8 cellular contexts compared by ENCODE assay signal in genomic region chr4:70688795-70689231, GRCh38. TPM values are rescaled to one million over a fixed set of nuclear protein-coding genes. Genes with fewer than 3 reads are reported as not detected.
DNase-seq lines count a peak whose midpoint lies in the region; ATAC-seq and TF ChIP-seq lines count a peak whose summit lies in the region.

No MANE protein-coding gene starts in this region.

- intact Hi-C loops in Right ventricle myocardium superior (cut with DNase I) (loop anchor here (2.0 kb wide), 1 partner anchor 16 kb away; no protein-coding TSS in a partner anchor), cardiac septum (cut with DNase I) (loop anchor here (1.0 to 2.0 kb wide), 3 partner anchors 15 to 304 kb away; partner anchors contain the start of genes DCK and GRSF1), aorta (cut with DNase I) (loop anchor here (2.0 to 10.0 kb wide), 4 partner anchors 16 to 306 kb away; partner anchors contain the start of gene DCK (in 1 of the 2))

- no peak for DNase-seq in Right ventricle myocardium superior
- no peak for DNase-seq in cardiac septum (ENCODE audit: low spot score)
- DNase-seq in choroid plexus epithelial cell (ENCODE audit: low read depth) = no peak
- DNase-seq in mesothelial cell of epicardium (ENCODE audit: low spot score in 2 of 2, unreplicated experiment in 2 of 2) = peak in 1 of 2 experiments; percentile 38
- DNase-seq in aorta = no peak
- DNase-seq in UCSD-AML1 (lab: John Stamatoyannopoulos, UW; ENCODE audit: unreplicated experiment) = no peak
- no peak for DNase-seq in NCI-H2227 (lab: John Stamatoyannopoulos, UW; ENCODE audit: unreplicated experiment)

- H3F3A ChIP-seq in OCI-LY1 (ENCODE audit: insufficient read depth, low read length) = no peaks in the 10 kb centered on the region

- H3K4me1 ChIP-seq in OCI-LY1 (ENCODE audit: insufficient read depth, low read length, severe bottlenecking) (peaks cover 68% of the 10 kb centered on the region), aorta (ENCODE audit: control insufficient read depth in 1 of 2, insufficient read depth in 2 of 2, low read length in 2 of 2) (peaks cover 0 to 5% of the 10 kb centered on the region in 2 donors)

- peak overlapping the region; percentile 98 for H3K27ac Mint-ChIP-seq in mesothelial cell of epicardium

- H3K27ac ChIP-seq in OCI-LY1 (ENCODE audit: low read depth, low read length, poor library complexity, severe bottlenecking) (peak overlapping the region; percentile 94), aorta (ENCODE audit: low read depth in 1 of 2, low read length in 2 of 2) (peak overlapping the region in 1 of 2 donors; percentile 49)

- H2AFZ ChIP-seq in OCI-LY1 (ENCODE audit: low read length) = no peak overlapping the region

- H3K36me3 ChIP-seq in OCI-LY1 (ENCODE audit: insufficient read depth, low read length) (peaks cover 36% of the 10 kb centered on the region), aorta (ENCODE audit: control insufficient read depth in 1 of 2, insufficient read depth in 2 of 2, low read length in 1 of 2) (no peaks in the 10 kb centered on the region)

- no peaks in the 10 kb centered on the region for H4K20me1 ChIP-seq in OCI-LY1 (ENCODE audit: insufficient read depth, low read length)

- H3K9me3 ChIP-seq in OCI-LY1 (ENCODE audit: low read length) = no peaks in the 10 kb centered on the region
- H3K9me3 ChIP-seq in aorta (ENCODE audit: control insufficient read depth, low read length) = no peaks in the 10 kb centered on the region

- no peak for TF ChIP-seq CTCF in OCI-LY1 (IDR thresholded peaks at IDR 0.05; ENCODE audit: low read length)
- no peak for TF ChIP-seq CTCF in choroid plexus epithelial cell (conservative IDR thresholded peaks at IDR 0.05; ENCODE audit: low read depth, low read length)
- no peak for TF ChIP-seq CTCF in mesothelial cell of epicardium (IDR thresholded peaks at IDR 0.05; ENCODE audit: unreplicated experiment)

- WGBS in aorta, 2 donors = 1% methylated on average over 19 of the region's 19 CpGs

- H3K4me3 Mint-ChIP-seq in mesothelial cell of epicardium = peak overlapping the region; percentile 95

- peak overlapping the region; percentile 92 for H3K4me2 ChIP-seq in OCI-LY1 (ENCODE audit: low read length)

- ATAC-seq in Right ventricle myocardium superior (ENCODE audit: poor library complexity) = peak; percentile 2
- ATAC-seq in aorta (ENCODE audit: low FRiP score) = peak; percentile 15

- H3K4me3 ChIP-seq in OCI-LY1 (ENCODE audit: low read depth, low read length, poor library complexity, severe bottlenecking) = peak overlapping the region; percentile 95
- H3K4me3 ChIP-seq in choroid plexus epithelial cell (ENCODE audit: low read depth, low read length) = peak overlapping the region; percentile 99
- H3K4me3 ChIP-seq in aorta (ENCODE audit: low read length in 2 of 2) = peak overlapping the region; percentile 65 to 79

- H3K36me3 Mint-ChIP-seq in mesothelial cell of epicardium = peaks cover 5% of the 10 kb centered on the region

- no peaks in the 10 kb centered on the region for H3K9me2 ChIP-seq in OCI-LY1 (ENCODE audit: low read depth, low read length)

- H3K27me3 Mint-ChIP-seq in mesothelial cell of epicardium (ENCODE audit: low read depth) = no peaks in the 10 kb centered on the region

- H3K9me3 Mint-ChIP-seq in mesothelial cell of epicardium = no peaks in the 10 kb centered on the region

- peaks cover 33% of the 10 kb centered on the region for H3K4me1 Mint-ChIP-seq in mesothelial cell of epicardium

- H3K27me3 ChIP-seq in OCI-LY1 (ENCODE audit: insufficient read depth, low read length) (no peaks in the 10 kb centered on the region), aorta (ENCODE audit: control insufficient read depth in 1 of 2, insufficient read depth in 2 of 2, low read length in 1 of 2) (no peaks in the 10 kb centered on the region)

- H3K79me2 ChIP-seq in OCI-LY1 (ENCODE audit: insufficient read depth, low read length) = peaks cover 47% of the 10 kb centered on the region

- H3K9ac ChIP-seq in OCI-LY1 (ENCODE audit: low read length) = peak overlapping the region; percentile 96

RNA-seq across cellular contexts. Expression of gene UTP3, which starts 0.5 kb away (rescaled TPM):
- total RNA-seq in Right ventricle myocardium superior (15.0 TPM), cardiac septum (22.8 TPM), mesothelial cell of epicardium (28.0 to 30.4 TPM (median 29.6 TPM) in 3 replicates), aorta (10 to 100 TPM; 22.0 to 25.0 TPM)
- 10 to 100 TPM; 17.6 to 22.9 TPM for polyA plus RNA-seq in aorta

RNA-seq across cellular contexts. Expression of gene JCHAIN, which starts 22.5 kb away (rescaled TPM):
- total RNA-seq in Right ventricle myocardium superior (4.4 TPM), cardiac septum (1.5 TPM), mesothelial cell of epicardium (0.16 to 0.47 TPM (median 0.18 TPM) in 3 replicates), aorta (10 to 100 TPM in 1 of 2 donors, 1 to 10 TPM in 1; 8.0 to 33.8 TPM)
- 10 to 100 TPM in 1 of 2 donors, 1 to 10 TPM in 1; 2.7 to 23.3 TPM for polyA plus RNA-seq in aorta

RNA-seq across cellular contexts. Expression of gene RUFY3, which starts 33.0 kb away (rescaled TPM):
- total RNA-seq in Right ventricle myocardium superior (19.4 TPM), cardiac septum (26.1 TPM), mesothelial cell of epicardium (96.0 to 101 TPM (median 96.6 TPM) in 3 replicates), aorta (10 to 100 TPM; 48.5 to 96.9 TPM)
- polyA plus RNA-seq in aorta = 10 to 100 TPM in 1 of 2 donors, 1 to 10 TPM in 1; 7.4 to 35.7 TPM
